ENCODE assay signal across 27 cellular contexts in the genomic region with DNA sequence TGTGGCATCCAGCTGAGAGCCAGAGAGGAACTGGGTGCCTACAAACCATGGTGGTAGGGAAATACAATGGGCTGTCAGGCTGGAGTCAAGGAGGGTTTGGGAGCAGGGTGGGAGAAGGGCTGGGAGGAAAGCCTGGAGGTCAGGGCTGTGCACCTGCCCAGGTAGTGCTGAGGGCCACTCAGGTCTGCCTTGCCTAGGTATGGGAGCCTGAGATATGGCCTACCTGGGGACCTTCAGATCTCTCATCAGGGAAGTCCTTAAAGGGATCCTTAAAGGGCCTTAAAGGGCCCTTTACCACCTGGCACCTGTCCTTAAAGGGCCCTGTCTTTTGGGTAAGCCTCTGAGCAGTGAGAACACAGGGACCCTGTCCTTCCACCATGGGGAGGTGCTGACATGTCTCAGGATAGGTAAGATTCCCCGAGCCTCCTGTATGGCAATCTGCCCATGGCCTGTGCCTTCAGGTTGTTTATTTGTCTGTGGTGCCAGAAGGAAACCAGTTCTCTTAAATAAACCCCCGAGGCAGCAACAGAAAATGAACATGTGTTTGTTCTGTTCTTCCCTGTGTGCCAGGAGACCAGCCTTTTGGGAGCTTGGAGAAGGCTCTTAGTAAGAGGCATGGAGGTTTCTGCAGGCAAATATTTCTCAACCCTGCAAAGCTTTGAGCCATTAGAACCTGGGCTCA. TPM values are rescaled to one million over a fixed set of nuclear protein-coding genes. Genes with fewer than 3 reads are reported as not detected.
"Had no signal": no experiment of that assay in that cellular context is flagged by ENCODE, and none has a peak within 500 bp of the region (broad histone marks: within the 10 kb centered on the region; RNA-seq: fewer than 3 reads in every experiment).

No MANE protein-coding gene starts in this region.

- H3K36me3 ChIP-seq: esophagus muscularis mucosa, right lobe of liver had no signal

- H3K4me3 ChIP-seq: esophagus muscularis mucosa, right lobe of liver, skin epidermis had no signal

- DNase-seq: activated CD4-positive, alpha-beta T cell treated with anti-CD3 and anti-CD28 coated beads, Interleukin-2, amount 50 U/mL, for 1 hour; activated CD4-positive, CD25-positive, alpha-beta regulatory T cell treated with anti-CD3 and anti-CD28 coated beads, Interleukin-2, amount 50 U/mL, for 72 hours; activated T-cell treated with anti-CD3 and anti-CD28 coated beads, Interleukin-2, amount 50 U/mL, for 24 hours; aorta; caudate nucleus; dermis blood vessel endothelial cell; effector CD8-positive, alpha-beta T cell; glutamatergic neuron; hypothalamus; mesenchymal stem cell; naive B cell; occipital lobe; right lobe of liver; stimulated activated CD4-positive, alpha-beta T cell treated with anti-CD3 and anti-CD28 coated beads, Interleukin-2, amount 100 ng/mL, for 24 hours; stimulated activated naive B cell treated with anti-CD40 and anti-IgM and Interleukin-4, amounts not matched to agents 10 μg/mL and 1 μg/mL and 100 μg/mL, for 72 hours had no signal

- H3K27ac ChIP-seq: esophagus muscularis mucosa, right lobe of liver, skin epidermis had no signal

- H3K27me3 ChIP-seq: esophagus muscularis mucosa, right lobe of liver had no signal

- H3K9me3 ChIP-seq: esophagus muscularis mucosa, right lobe of liver had no signal

- H3K4me1 ChIP-seq: esophagus muscularis mucosa, right lobe of liver had no signal

- ATAC-seq: activated naive CD4-positive, alpha-beta T cell treated with anti-CD3 and anti-CD28 coated beads, Interleukin-2, amount 50 U/mL, for 72 hours; activated T-helper 17 cell treated with anti-CD3 and anti-CD28 coated beads, Interleukin-2, amount 50 U/mL, for 72 hours; right lobe of liver; stimulated activated naive B cell treated with anti-CD40 and anti-IgM and Interleukin-4, amounts not matched to agents 10 μg/mL and 1 μg/mL and 100 μg/mL, for 72 hours had no signal

RNA-seq across cellular contexts. Expression of a gene that starts 23.3 kb away (rescaled TPM):
- total RNA-seq: activated naive CD4-positive, alpha-beta T cell treated with anti-CD3 and anti-CD28 coated beads, Interleukin-2, amount 50 U/mL, for 72 hours; activated T-helper 17 cell treated with anti-CD3 and anti-CD28 coated beads, Interleukin-2, amount 50 U/mL, for 72 hours; dermis blood vessel endothelial cell; T-helper 2 cell treated with Interferon-gamma antibody and Interleukin-4, amounts not matched to agents 100 ng/mL and 5 ng/mL, for 36 hours; ureter had no signal
- polyA plus RNA-seq: aorta had no signal

RNA-seq across cellular contexts. Expression of a gene that starts 37.9 kb away (rescaled TPM):
- total RNA-seq: aorta, dermis blood vessel endothelial cell, esophagus muscularis mucosa, frontal cortex, lower leg skin, mucosa of gallbladder, occipital lobe, right lobe of liver, subcutaneous adipose tissue, ureter had no signal
- polyA plus RNA-seq: adipose tissue, aorta, neural cell had no signal
